In the genomic region with DNA sequence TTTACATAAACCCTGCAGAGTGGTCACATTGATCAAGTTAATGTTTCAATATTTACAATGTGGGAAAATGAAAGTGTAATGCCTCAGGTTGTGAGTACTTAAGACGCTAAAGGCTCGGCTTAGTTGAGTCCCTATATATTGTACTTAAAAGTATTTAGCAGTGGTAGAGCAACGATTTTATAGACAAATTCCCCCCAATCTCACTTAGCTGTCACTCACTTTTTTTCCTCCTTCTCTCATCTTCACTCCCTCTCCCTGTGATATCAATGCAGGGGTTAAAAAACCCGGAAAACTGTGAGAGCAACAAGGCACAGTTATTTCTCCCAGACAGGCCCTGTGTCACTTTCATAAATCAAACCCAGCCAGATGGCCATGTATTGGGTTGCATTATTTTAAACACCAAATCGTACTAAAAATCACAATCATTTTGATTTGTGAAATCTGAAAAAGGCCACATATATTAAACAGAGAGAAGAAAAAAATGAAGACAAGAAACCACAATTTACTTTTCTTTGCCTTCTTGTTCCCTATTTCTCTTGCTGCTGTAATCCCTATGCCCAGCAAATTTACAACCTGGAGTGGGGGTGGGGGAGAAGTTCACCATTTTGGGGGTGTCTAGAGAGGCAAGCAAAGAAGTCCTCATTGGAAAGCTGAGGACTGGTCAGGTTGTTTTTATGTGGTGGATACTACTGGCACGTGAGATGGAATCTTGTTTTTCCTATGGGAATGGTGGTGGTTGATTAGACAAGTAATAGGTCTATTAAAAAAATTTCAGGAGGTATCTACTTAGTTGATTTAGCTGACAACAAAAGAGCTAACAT, we compare ENCODE assay signal across 2 cellular contexts.
TF ChIP-seq lines count a peak whose summit lies in the region.

No MANE protein-coding gene starts in this region.

TF ChIP-seq in HEK293T, 16 proteins besides CTCF, POLR2A, EP300 and RAD21:
- no peak for TF ChIP-seq FOXA1 (IDR thresholded peaks at IDR 0.05)
- TF ChIP-seq, protein P1, sequence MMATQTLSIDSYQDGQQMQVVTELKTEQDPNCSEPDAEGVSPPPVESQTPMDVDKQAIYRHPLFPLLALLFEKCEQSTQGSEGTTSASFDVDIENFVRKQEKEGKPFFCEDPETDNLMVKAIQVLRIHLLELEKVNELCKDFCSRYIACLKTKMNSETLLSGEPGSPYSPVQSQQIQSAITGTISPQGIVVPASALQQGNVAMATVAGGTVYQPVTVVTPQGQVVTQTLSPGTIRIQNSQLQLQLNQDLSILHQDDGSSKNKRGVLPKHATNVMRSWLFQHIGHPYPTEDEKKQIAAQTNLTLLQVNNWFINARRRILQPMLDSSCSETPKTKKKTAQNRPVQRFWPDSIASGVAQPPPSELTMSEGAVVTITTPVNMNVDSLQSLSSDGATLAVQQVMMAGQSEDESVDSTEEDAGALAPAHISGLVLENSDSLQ (IDR thresholded peaks at IDR 0.05) = peak; percentile 88

TF ChIP-seq in H1, 55 proteins besides CTCF, POLR2A, EP300 and RAD21:
- TF ChIP-seq SUZ12 (IDR thresholded peaks at IDR 0.05; ENCODE audit: low read length) (peak; percentile 38), RNF2 (IDR thresholded peaks at IDR 0.05; ENCODE audit: borderline replicate concordance, low read depth, low read length, missing control alignments, poor library complexity, severe bottlenecking) (peak; percentile 33), CBX8 (IDR thresholded peaks at IDR 0.05; ENCODE audit: borderline replicate concordance, low read depth, low read length) (peak; percentile 60; the same call in 1 of the 2 replicates), EZH2 (IDR thresholded peaks at IDR 0.05; ENCODE audit: low read depth, low read length, severe bottlenecking) (peak; percentile 67), TEAD4 (IDR thresholded peaks at IDR 0.05; ENCODE audit: low read depth, low read length) (no peak)
